1 cellular context compared by ENCODE assay signal in genomic region chr17:38613981-38614779, GRCh38.
A peak's percentile ranks its signal among the peaks of the same experiment; 100 is the strongest.
TF ChIP-seq lines count a peak whose summit lies in the region.

No MANE protein-coding gene starts in this region.

TF ChIP-seq in HepG2, 621 proteins besides CTCF, POLR2A, EP300 and RAD21 (continued from another document and continues in another):
- TF ChIP-seq ZNF589 (CRISPR knock-in tag; conservative IDR thresholded peaks at IDR 0.05) (peak; percentile 56; the same call in 1 of the 2 replicates), NFIB (CRISPR knock-in tag; IDR thresholded peaks at IDR 0.05; ENCODE audit: borderline replicate concordance) (no peak), CERS6 (CRISPR knock-in tag; IDR thresholded peaks at IDR 0.05) (no peak), PATZ1 (CRISPR knock-in tag; IDR thresholded peaks at IDR 0.05) (peak; percentile 94), ZNF354B (CRISPR knock-in tag; IDR thresholded peaks at IDR 0.05) (peak; percentile 51; the same call in 1 of the 2 replicates), ZNF282 (IDR thresholded peaks at IDR 0.05; ENCODE audit: partially characterized antibody) (peak; percentile 59), NFAT5 (CRISPR knock-in tag; IDR thresholded peaks at IDR 0.05) (no peak), ZNF136 (CRISPR knock-in tag; IDR thresholded peaks at IDR 0.05; ENCODE audit: low read depth) (no peak), PBX2 (CRISPR knock-in tag; IDR thresholded peaks at IDR 0.05) (no peak), GABPA (IDR thresholded peaks at IDR 0.05; ENCODE audit: low read depth, low read length) (no peak), GABPA (CRISPR knock-in tag; IDR thresholded peaks at IDR 0.05; ENCODE audit: low read depth) (peak; percentile 75), ZC3H4 (CRISPR knock-in tag; IDR thresholded peaks at IDR 0.05; ENCODE audit: borderline replicate concordance) (peak; percentile 7; the same call in 1 of the 2 replicates), YY1 (IDR thresholded peaks at IDR 0.05; ENCODE audit: insufficient read depth, insufficient replicate concordance, low read depth, low read length) (peak; percentile 67), ZNF446 (CRISPR knock-in tag; IDR thresholded peaks at IDR 0.05) (no peak), ZNF326 (CRISPR knock-in tag; IDR thresholded peaks at IDR 0.05; ENCODE audit: borderline replicate concordance) (no peak; the same call in 1 of the 2 replicates), FOSL2 (CRISPR knock-in tag; IDR thresholded peaks at IDR 0.05) (peak; percentile 81), PAWR (CRISPR knock-in tag; IDR thresholded peaks at IDR 0.05; ENCODE audit: borderline replicate concordance) (0 out of 2 replicates have a peak, but pooled peaks have one; percentile 2), ZC3H13 (CRISPR knock-in tag; IDR thresholded peaks at IDR 0.05) (peak; percentile 89; the same call in 1 of the 2 replicates), ZNF512B (CRISPR knock-in tag; IDR thresholded peaks at IDR 0.05; ENCODE audit: borderline replicate concordance) (peak; percentile 96), CBX1 (IDR thresholded peaks at IDR 0.05; ENCODE audit: low read depth) (peak; percentile 68), TRIM24 (CRISPR knock-in tag; IDR thresholded peaks at IDR 0.05) (peak; percentile 89; the same call in 1 of the 2 replicates), ZNF552 (CRISPR knock-in tag; IDR thresholded peaks at IDR 0.05; ENCODE audit: borderline replicate concordance) (0 out of 2 replicates have a peak, but pooled peaks have one; percentile 75), GLI4 (CRISPR knock-in tag; IDR thresholded peaks at IDR 0.05; ENCODE audit: borderline replicate concordance) (no peak), ZNF614 (CRISPR knock-in tag; IDR thresholded peaks at IDR 0.05; ENCODE audit: borderline replicate concordance) (peak; percentile 87), CEBPG (CRISPR knock-in tag; IDR thresholded peaks at IDR 0.05) (peak; percentile 90), E2F2 (CRISPR knock-in tag; IDR thresholded peaks at IDR 0.05; ENCODE audit: borderline replicate concordance) (no peak), TCF7L2 (IDR thresholded peaks at IDR 0.05; ENCODE audit: low read depth, low read length) (peak; percentile 31), AGO1 (IDR thresholded peaks at IDR 0.05; ENCODE audit: low read depth, low read length, poor library complexity, severe bottlenecking) (no peak), ZFP41 (CRISPR knock-in tag; IDR thresholded peaks at IDR 0.05; ENCODE audit: borderline replicate concordance) (no peak), SKIL (CRISPR knock-in tag; IDR thresholded peaks at IDR 0.05; ENCODE audit: borderline replicate concordance) (peak; percentile 93), MED13 (CRISPR knock-in tag; IDR thresholded peaks at IDR 0.05) (peak; percentile 100), ZNF710 (CRISPR knock-in tag; IDR thresholded peaks at IDR 0.05; ENCODE audit: borderline replicate concordance) (peak; percentile 97), SETDB1 (CRISPR knock-in tag; IDR thresholded peaks at IDR 0.05; ENCODE audit: borderline replicate concordance) (no peak), ZBTB44 (CRISPR knock-in tag; IDR thresholded peaks at IDR 0.05) (0 out of 2 replicates have a peak, but pooled peaks have one; percentile 30), ZNF572 (CRISPR knock-in tag; IDR thresholded peaks at IDR 0.05) (peak; percentile 85; the same call in 1 of the 2 replicates), ZNF224 (CRISPR knock-in tag; IDR thresholded peaks at IDR 0.05) (peak; percentile 79; the same call in 1 of the 2 replicates), KAT2B (IDR thresholded peaks at IDR 0.05; ENCODE audit: borderline replicate concordance, low read depth, low read length) (no peak), ZNF343 (CRISPR knock-in tag; IDR thresholded peaks at IDR 0.05) (no peak; the same call in none of the 2 replicates), HIVEP1 (CRISPR knock-in tag; IDR thresholded peaks at IDR 0.05) (peak; percentile 78; the same call in 1 of the 2 replicates), ZNF251 (CRISPR knock-in tag; IDR thresholded peaks at IDR 0.05) (no peak), ARID2 (CRISPR knock-in tag; IDR thresholded peaks at IDR 0.05; ENCODE audit: borderline replicate concordance) (no peak), SIN3A (IDR thresholded peaks at IDR 0.05; ENCODE audit: borderline replicate concordance, low read depth, low read length) (peak; percentile 66), ZNF792 (CRISPR knock-in tag; IDR thresholded peaks at IDR 0.05) (peak; percentile 96)
